In genomic region chr19:50564229-50565105, GRCh38 we compare ENCODE assay signal across 19 cellular contexts. TPM values are rescaled to one million over a fixed set of nuclear protein-coding genes. Genes with fewer than 3 reads are reported as not detected.
"Had no signal": no experiment of that assay in that cellular context is flagged by ENCODE, and none has a peak within 500 bp of the region (broad histone marks: within the 10 kb centered on the region; RNA-seq: fewer than 3 reads in every experiment).

No MANE protein-coding gene starts in this region.

- H3K27ac Mint-ChIP-seq: activated CD4-positive, alpha-beta memory T cell treated with anti-CD3 and anti-CD28 coated beads, Interleukin-2, amount 10 ng/mL, durations not matched to agents 7 days and 5 days; activated naive CD4-positive, alpha-beta T cell treated with anti-CD3 and anti-CD28 coated beads, Interleukin-2, amount 10 ng/mL, durations not matched to agents 7 days and 5 days; activated T-cell treated with anti-CD3 and anti-CD28 coated beads, Interleukin-2, amount 50 U/mL, for 24 hours; natural killer cell treated with Interleukin-12 subunit alpha and Interleukin-12 subunit beta and Interleukin-15 and Interleukin-18, amount 100 ng/mL, for 72 hours; stimulated activated naive CD8-positive, alpha-beta T cell treated with anti-CD3 and anti-CD28 coated beads, Interleukin-15, Interleukin-2, amounts not matched to agents 100 ng/mL and 50 ng/mL, for 24 hours; T-cell had no signal

- H3K9me3 ChIP-seq: adrenal gland, heart left ventricle, left ventricle myocardium inferior, sigmoid colon, spleen, testis, upper lobe of right lung had no signal

- H3K27ac ChIP-seq: adrenal gland, foreskin keratinocyte, heart left ventricle, left ventricle myocardium inferior, parathyroid adenoma, sigmoid colon, spleen, testis, upper lobe of right lung had no signal

- DNase-seq: activated CD4-positive, alpha-beta memory T cell treated with anti-CD3 and anti-CD28 coated beads, Interleukin-2, amount 10 ng/mL, durations not matched to agents 7 days and 5 days; activated CD4-positive, alpha-beta T cell treated with anti-CD3 and anti-CD28 coated beads for 1 hour; activated naive CD4-positive, alpha-beta T cell treated with anti-CD3 and anti-CD28 coated beads, Interleukin-2, amount 10 ng/mL, durations not matched to agents 7 days and 5 days; activated T-cell treated with anti-CD3 and anti-CD28 coated beads, Interleukin-2, amount 50 U/mL, for 24 hours; adrenal gland; foreskin keratinocyte; heart left ventricle; left ventricle myocardium inferior; sigmoid colon; spleen; T-cell; testis; upper lobe of right lung had no signal

- H3K9ac ChIP-seq: parathyroid adenoma had no signal

- H3K4me3 ChIP-seq: adrenal gland, heart left ventricle, left ventricle myocardium inferior, sigmoid colon, spleen, testis, upper lobe of right lung had no signal

- H3K4me3 Mint-ChIP-seq: activated CD4-positive, alpha-beta memory T cell treated with anti-CD3 and anti-CD28 coated beads, Interleukin-2, amount 10 ng/mL, durations not matched to agents 7 days and 5 days; activated naive CD4-positive, alpha-beta T cell treated with anti-CD3 and anti-CD28 coated beads, Interleukin-2, amount 10 ng/mL, durations not matched to agents 7 days and 5 days; activated T-cell treated with anti-CD3 and anti-CD28 coated beads, Interleukin-2, amount 50 U/mL, for 24 hours; natural killer cell treated with Interleukin-12 subunit alpha and Interleukin-12 subunit beta and Interleukin-15 and Interleukin-18, amount 100 ng/mL, for 72 hours; stimulated activated naive CD8-positive, alpha-beta T cell treated with anti-CD3 and anti-CD28 coated beads, Interleukin-15, Interleukin-2, amounts not matched to agents 100 ng/mL and 50 ng/mL, for 24 hours had no signal

- H3K9me3 Mint-ChIP-seq: activated CD4-positive, alpha-beta memory T cell treated with anti-CD3 and anti-CD28 coated beads, Interleukin-2, amount 10 ng/mL, durations not matched to agents 7 days and 5 days; activated naive CD4-positive, alpha-beta T cell treated with anti-CD3 and anti-CD28 coated beads, Interleukin-2, amount 10 ng/mL, durations not matched to agents 7 days and 5 days; activated T-cell treated with anti-CD3 and anti-CD28 coated beads, Interleukin-2, amount 50 U/mL, for 24 hours; natural killer cell treated with Interleukin-12 subunit alpha and Interleukin-12 subunit beta and Interleukin-15 and Interleukin-18, amount 100 ng/mL, for 72 hours; stimulated activated naive CD8-positive, alpha-beta T cell treated with anti-CD3 and anti-CD28 coated beads, Interleukin-15, Interleukin-2, amounts not matched to agents 100 ng/mL and 50 ng/mL, for 24 hours; T-cell had no signal

- H3K79me2 ChIP-seq: parathyroid adenoma had no signal

- ATAC-seq: foreskin keratinocyte; natural killer cell treated with Interleukin-12 subunit alpha and Interleukin-12 subunit beta and Interleukin-15 and Interleukin-18, amount 100 ng/mL, for 72 hours; T-cell; upper lobe of right lung had no signal

- H2AFZ ChIP-seq: parathyroid adenoma had no signal

- FAIRE-seq: colon, islet of Langerhans had no signal

- H3K27me3 ChIP-seq: testis had no signal

- H3K36me3 Mint-ChIP-seq: activated naive CD4-positive, alpha-beta T cell treated with anti-CD3 and anti-CD28 coated beads, Interleukin-2, amount 10 ng/mL, durations not matched to agents 7 days and 5 days; natural killer cell treated with Interleukin-12 subunit alpha and Interleukin-12 subunit beta and Interleukin-15 and Interleukin-18, amount 100 ng/mL, for 72 hours; T-cell had no signal

- H3K4me1 ChIP-seq: adrenal gland, foreskin keratinocyte, parathyroid adenoma, testis, upper lobe of right lung had no signal

- H3K36me3 ChIP-seq: adrenal gland, heart left ventricle, left ventricle myocardium inferior, sigmoid colon, spleen, upper lobe of right lung had no signal

RNA-seq across cellular contexts. Expression of gene LRRC4B, which starts 3.8 kb away (rescaled TPM):
- total RNA-seq: activated CD4-positive, alpha-beta memory T cell treated with anti-CD3 and anti-CD28 coated beads, Interleukin-2, amount 10 ng/mL, durations not matched to agents 7 days and 5 days; foreskin keratinocyte; natural killer cell treated with Interleukin-12 subunit alpha and Interleukin-12 subunit beta and Interleukin-15 and Interleukin-18, amount 100 ng/mL, for 72 hours; T-cell had no signal
- polyA plus RNA-seq: foreskin keratinocyte had no signal

RNA-seq across cellular contexts. Expression of gene ASPDH, which starts 50.8 kb away (rescaled TPM):
- total RNA-seq: activated CD4-positive, alpha-beta memory T cell treated with anti-CD3 and anti-CD28 coated beads, Interleukin-2, amount 10 ng/mL, durations not matched to agents 7 days and 5 days; cardiac septum; foreskin keratinocyte; heart left ventricle; left ventricle myocardium inferior; natural killer cell treated with Interleukin-12 subunit alpha and Interleukin-12 subunit beta and Interleukin-15 and Interleukin-18, amount 100 ng/mL, for 72 hours; sigmoid colon; spleen; T-cell; testis; upper lobe of right lung had no signal
- polyA plus RNA-seq: foreskin keratinocyte, heart left ventricle, sigmoid colon, spleen had no signal
